Comparison of ENCODE assay signal across 22 cellular contexts in the genomic region with DNA sequence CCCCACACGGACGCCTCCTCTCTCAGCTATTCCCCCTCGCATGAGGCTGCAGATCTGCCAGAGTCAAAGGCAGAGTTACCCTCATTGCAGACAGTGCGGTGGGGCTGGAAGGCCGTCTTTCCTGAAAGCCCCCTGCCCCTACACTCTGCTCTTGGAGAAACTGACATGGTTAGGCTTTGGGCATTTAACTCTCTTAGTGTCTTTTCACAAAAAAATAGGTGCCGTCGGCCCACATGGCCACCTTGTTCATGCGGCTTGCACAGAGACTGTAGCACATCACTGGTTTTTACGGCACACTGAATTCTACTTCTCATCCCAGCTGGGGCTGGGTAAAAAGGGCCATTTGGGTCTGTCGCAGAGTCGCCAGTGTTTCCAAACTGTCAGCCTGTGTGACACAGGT.
"Had no signal": no experiment of that assay in that cellular context is flagged by ENCODE, and none has a peak within 500 bp of the region (broad histone marks: within the 10 kb centered on the region; RNA-seq: fewer than 3 reads in every experiment).

No MANE protein-coding gene starts in this region.

- H3K4me3 Mint-ChIP-seq: T-cell had no signal

- H3K4me3 ChIP-seq: MG63 had no signal

- ATAC-seq: HepG2, T-cell had no signal

- H3K4me1 Mint-ChIP-seq: T-cell had no signal

- H3K27me3 Mint-ChIP-seq: T-cell had no signal

- H3K27ac Mint-ChIP-seq: T-cell had no signal

- H3K4me2 ChIP-seq: SK-N-SH had no signal

- DNase-seq: Karpas-422, KG1, MG63, NCI-H1092, NCI-H1105 treated with DMSO at 0.1 percent for 48 hours, NCI-H1417 treated with DMSO at 0.1 percent for 48 hours, NCI-H146, NCI-H1694 treated with DMSO at 0.1 percent for 48 hours, NCI-H1930, NCI-H2081 treated with DMSO at 0.1 percent for 48 hours, NCI-H2171, NCI-H446, NCI-H510A, NCI-H524 treated with DMSO at 0.1 percent for 48 hours, NCI-H69, NCI-H774, RPMI8226, SHP77, SK-N-SH, SW 1271, T-cell had no signal

- H3K9me3 Mint-ChIP-seq: T-cell had no signal

- H3K36me3 Mint-ChIP-seq: T-cell had no signal

- H3K9me2 ChIP-seq: SK-N-SH had no signal

- H3K36me3 ChIP-seq: MG63 had no signal

- H3K27me3 ChIP-seq: MG63 had no signal
